In the genomic region with DNA sequence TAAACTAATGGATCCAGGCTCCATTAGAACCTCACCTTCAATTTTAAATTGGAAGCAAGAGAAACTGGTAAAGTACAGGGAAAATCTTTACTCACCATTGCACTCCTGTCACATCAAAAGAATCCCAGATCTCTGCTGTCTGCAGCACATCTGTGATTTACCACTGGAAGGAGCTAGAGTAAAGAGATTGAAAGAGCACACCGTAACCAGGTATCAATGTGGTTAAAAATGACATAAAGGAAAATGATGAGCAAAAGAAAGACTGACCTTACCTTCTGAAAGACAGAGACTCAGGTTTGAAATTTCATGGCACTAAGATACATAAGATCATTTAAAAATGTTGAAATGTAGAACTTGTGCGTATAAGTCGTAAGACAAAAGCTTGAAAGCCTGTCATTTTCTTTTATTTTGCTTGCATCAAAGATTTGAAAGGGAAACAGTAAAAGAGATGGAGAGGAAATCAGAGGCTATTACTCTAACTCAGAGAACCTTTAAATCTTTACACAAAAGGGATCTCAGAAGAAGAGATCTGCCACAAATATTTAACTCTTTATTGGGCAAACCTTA, we compare ENCODE assay signal across 11 cellular contexts.
DNase-seq lines count a peak whose midpoint lies in the region; ATAC-seq and TF ChIP-seq lines count a peak whose summit lies in the region.
"Had no signal": no experiment of that assay in that cellular context is flagged by ENCODE, and none has a peak within 500 bp of the region (broad histone marks: within the 10 kb centered on the region; RNA-seq: fewer than 3 reads in every experiment).

No MANE protein-coding gene starts in this region.

- in situ Hi-C loops in astrocyte of the spinal cord (cut with HindIII; ENCODE audit: low sequenced_read_pairs), result no loop called here

- no peaks in the 10 kb centered on the region for H3K27me3 ChIP-seq in uterus

- H3K4me3 ChIP-seq in AG10803 (ENCODE audit: low read length), result no peak overlapping the region
- no peak overlapping the region for H3K4me3 ChIP-seq in astrocyte of the spinal cord (ENCODE audit: low read depth, low read length)
- no peak overlapping the region for H3K4me3 ChIP-seq in uterus

- peak; percentile 47 for TF ChIP-seq CTCF in AG10803 (conservative IDR thresholded peaks at IDR 0.05; ENCODE audit: low read length)
- peak; percentile 54 for TF ChIP-seq CTCF in astrocyte of the spinal cord (IDR thresholded peaks at IDR 0.05; ENCODE audit: low read depth, low read length)
- no peak for TF ChIP-seq CTCF in uterus (IDR thresholded peaks at IDR 0.05)

- no peak for ATAC-seq in HG02588 (IDR thresholded peaks at IDR 0.05; ENCODE audit: unreplicated experiment)
- ATAC-seq in HG02840 (IDR thresholded peaks at IDR 0.05; ENCODE audit: low FRiP score, unreplicated experiment), result no peak
- ATAC-seq: sciatic nerve had no signal

- no peaks in the 10 kb centered on the region for H3K9me3 ChIP-seq in uterus

- intact Hi-C loops in uterus (cut with DNase I; ENCODE audit: low total_unique reads), result no loop called here

- no peak for TF ChIP-seq POLR2A in uterus (IDR thresholded peaks at IDR 0.05)

- DNase-seq in AG10803 (ENCODE audit: low read depth) (no peak), HS-5 (ENCODE audit: low read depth) (peak; percentile 22), astrocyte of the spinal cord (ENCODE audit: low read depth, low spot score) (peak; percentile 35), medulla oblongata (ENCODE audit: extremely low spot score) (peak; percentile 31), uterus (no peak), ureter (ENCODE audit: low spot score) (no peak)
- DNase-seq: islet precursor cell; stimulated activated CD8-positive, alpha-beta memory T cell treated with anti-CD3 and anti-CD28 coated beads, Interleukin-4, amount 100 ng/mL, for 48 hours had no signal

- no peaks in the 10 kb centered on the region for H3K36me3 ChIP-seq in uterus

- H3K4me1 ChIP-seq in uterus, result no peaks in the 10 kb centered on the region

- H3K27ac ChIP-seq in uterus, result no peak overlapping the region

Comparison
In these comparisons a context has a peak if more than half of its experiments do, and no peak if none do; other contexts are left out.
1. DNase-seq: peak in HS-5 (single experiment), astrocyte of the spinal cord (single experiment) and medulla oblongata (single experiment); none in AG10803 (single experiment), uterus (0 of 2) and ureter (single experiment).
2. CTCF ChIP-seq: peak in AG10803 (single experiment) and astrocyte of the spinal cord (single experiment); none in uterus (0 of 4).